17 cellular contexts compared by ENCODE assay signal in genomic region chr2:99864561-99865216, GRCh38.
DNase-seq lines count a peak whose midpoint lies in the region; ATAC-seq and TF ChIP-seq lines count a peak whose summit lies in the region.
"Had no signal": no experiment of that assay in that cellular context is flagged by ENCODE, and none has a peak within 500 bp of the region (broad histone marks: within the 10 kb centered on the region; RNA-seq: fewer than 3 reads in every experiment).

No MANE protein-coding gene starts in this region.

- TF ChIP-seq CTCF in MCF 10A (IDR thresholded peaks at IDR 0.05; ENCODE audit: unreplicated experiment) (no peak), mammary epithelial cell (conservative IDR thresholded peaks at IDR 0.05 in 1 of 2, IDR thresholded peaks at IDR 0.05 in 1 of 2; ENCODE audit: extremely low read depth in 1 of 2, insufficient read depth in 1 of 2, low read depth in 1 of 2, low read length in 2 of 2) (no peak), activated B cell treated with CpG ODN at 0.5 μM for 24 hours (IDR thresholded peaks at IDR 0.05) (no peak), upper lobe of right lung (IDR thresholded peaks at IDR 0.05) (no peak)

- no peak overlapping the region for H2BK5ac ChIP-seq in trophoblast cell (ENCODE audit: low read depth, low read length, poor library complexity)

- intact Hi-C loops in MCF 10A (cut with micrococcal nuclease) (no loop called here), mammary epithelial cell (cut with micrococcal nuclease) (no loop called here), activated B cell treated with CpG ODN at 0.5 μM for 24 hours (cut with micrococcal nuclease) (loop anchor here (10.0 kb wide), 1 partner anchor 380 kb away; no protein-coding TSS in a partner anchor), left cardiac atrium (cut with DNase I) (no loop called here), upper lobe of right lung (cut with DNase I) (no loop called here)

- no peaks in the 10 kb centered on the region for H3K79me2 ChIP-seq in mammary epithelial cell (ENCODE audit: insufficient read depth, low read length)
- no peaks in the 10 kb centered on the region for H3K79me2 ChIP-seq in trophoblast cell (ENCODE audit: control insufficient read depth, insufficient read depth, low read length, poor library complexity)

- no peaks in the 10 kb centered on the region for H3K9me3 Mint-ChIP-seq in MCF 10A (ENCODE audit: unreplicated experiment)
- H3K9me3 Mint-ChIP-seq in activated B cell treated with CpG ODN at 0.5 μM for 24 hours: no peaks in the 10 kb centered on the region
- peaks cover 0 to 7% of the 10 kb centered on the region in 2 donors for H3K9me3 Mint-ChIP-seq in activated naive CD4-positive, alpha-beta T cell treated with anti-CD3 and anti-CD28 coated beads, Interleukin-2, amount 50 U/mL, for 72 hours
- H3K9me3 Mint-ChIP-seq: activated naive CD8-positive, alpha-beta T cell treated with anti-CD3 and anti-CD28 coated beads, Interleukin-2, amount 50 U/mL, for 24 hours; T-helper 2 cell treated with Interferon-gamma antibody and Interleukin-4, amounts not matched to agents 5 μg/mL and 100 μg/mL, for 36 hours had no signal

- no peak overlapping the region for H4K12ac ChIP-seq in trophoblast cell (ENCODE audit: low read depth, low read length)

- H3K18ac ChIP-seq in trophoblast cell (ENCODE audit: low read length): no peak overlapping the region

- WGBS in mammary epithelial cell (ENCODE audit: low coverage, missing lambda C conversion rate): 38% methylated on average over 6 of the region's 6 CpGs
- WGBS in trophoblast cell (ENCODE audit: extremely low coverage, insufficient coverage, insufficient read length): no CpG with 5 or more reads among the region's 6 CpGs

- H3K14ac ChIP-seq in trophoblast cell (ENCODE audit: low read length): no peak overlapping the region

- no peak overlapping the region for H3K4ac ChIP-seq in trophoblast cell (ENCODE audit: low read depth, low read length)

- no peaks in the 10 kb centered on the region for H3K79me1 ChIP-seq in trophoblast cell (ENCODE audit: low read length)

- in situ Hi-C loops in mammary epithelial cell (cut with MboI; ENCODE audit: low sequenced_read_pairs in 2 of 2): no loop called here

- no peak overlapping the region for H3K27ac Mint-ChIP-seq in MCF 10A (ENCODE audit: low read depth, unreplicated experiment)
- H3K27ac Mint-ChIP-seq in activated B cell treated with CpG ODN at 0.5 μM for 24 hours: peak overlapping the region; percentile 8
- no peak overlapping the region for H3K27ac Mint-ChIP-seq in activated naive CD4-positive, alpha-beta T cell treated with anti-CD3 and anti-CD28 coated beads, Interleukin-2, amount 50 U/mL, for 72 hours
- H3K27ac Mint-ChIP-seq: activated naive CD8-positive, alpha-beta T cell treated with anti-CD3 and anti-CD28 coated beads, Interleukin-2, amount 50 U/mL, for 24 hours; T-helper 2 cell treated with Interferon-gamma antibody and Interleukin-4, amounts not matched to agents 5 μg/mL and 100 μg/mL, for 36 hours had no signal

- no peak overlapping the region for H2AK5ac ChIP-seq in trophoblast cell (ENCODE audit: low read length)

- H3K27me3 ChIP-seq in mammary epithelial cell (ENCODE audit: insufficient read depth, low read length): peaks cover 3% of the 10 kb centered on the region
- H3K27me3 ChIP-seq in upper lobe of right lung: no peaks in the 10 kb centered on the region
- no peaks in the 10 kb centered on the region for H3K27me3 ChIP-seq in trophoblast cell (ENCODE audit: insufficient read depth, low read length)
- H3K27me3 ChIP-seq: tibial artery had no signal

- dilution Hi-C loops in mammary epithelial cell (cut with HindIII; ENCODE audit: low sequenced_read_pairs): no loop called here

- H3K27me3 Mint-ChIP-seq in MCF 10A (ENCODE audit: insufficient read depth, unreplicated experiment) (no peaks in the 10 kb centered on the region), activated B cell treated with CpG ODN at 0.5 μM for 24 hours (no peaks in the 10 kb centered on the region)
- H3K27me3 Mint-ChIP-seq: activated naive CD8-positive, alpha-beta T cell treated with anti-CD3 and anti-CD28 coated beads, Interleukin-2, amount 50 U/mL, for 24 hours had no signal

- H3K4me2 ChIP-seq in mammary epithelial cell (ENCODE audit: insufficient read depth, low read depth, low read length): no peak overlapping the region
- H3K4me2 ChIP-seq in trophoblast cell (ENCODE audit: low read length): no peak overlapping the region
- H3K4me2 ChIP-seq: PC-9 had no signal

- POLR2A ChIA-PET in MCF 10A (lab: Yijun Ruan, JAX) (no interaction called here), activated B cell treated with CpG ODN at 0.5 μM for 24 hours (lab: Charles Lee) (interaction anchor here (1.4 kb wide), 1 partner anchor 9 kb away, joined by 3 read pairs; no protein-coding TSS in a partner anchor)

- H3K4me1 Mint-ChIP-seq in MCF 10A (ENCODE audit: insufficient read depth, unreplicated experiment) (peaks cover 26% of the 10 kb centered on the region), activated B cell treated with CpG ODN at 0.5 μM for 24 hours (peaks cover 84% of the 10 kb centered on the region)

- DNase-seq in MCF 10A (ENCODE audit: unreplicated experiment): peak; percentile 28
- no peak for DNase-seq in mammary epithelial cell
- no peak for DNase-seq in activated B cell treated with CpG ODN at 0.5 μM for 24 hours
- DNase-seq in left cardiac atrium: peak; percentile 21
- DNase-seq in upper lobe of right lung: no peak
- DNase-seq in trophoblast cell: no peak
- DNase-seq in activated naive CD4-positive, alpha-beta T cell treated with anti-CD3 and anti-CD28 coated beads, Interleukin-2, amount 50 U/mL, for 72 hours (ENCODE audit: low spot score in 2 of 2): no peak
- DNase-seq: ACHN; activated naive CD8-positive, alpha-beta T cell treated with anti-CD3 and anti-CD28 coated beads, Interleukin-2, amount 50 U/mL, for 24 hours; effector CD8-positive, alpha-beta T cell; GF-D8; NCI-H2227 treated with DMSO at 0.1 percent for 48 hours; PC-9 had no signal

- ATAC-seq in activated B cell treated with CpG ODN at 0.5 μM for 24 hours (ENCODE audit: low read depth) (no peak), left cardiac atrium (peak; percentile 80 to 81), upper lobe of right lung (peak; percentile 67), GM19452 (IDR thresholded peaks at IDR 0.05; ENCODE audit: unreplicated experiment) (no peak)
- ATAC-seq in activated naive CD4-positive, alpha-beta T cell treated with anti-CD3 and anti-CD28 coated beads, Interleukin-2, amount 50 U/mL, for 72 hours: no peak
- ATAC-seq: activated naive CD8-positive, alpha-beta T cell treated with anti-CD3 and anti-CD28 coated beads, Interleukin-2, amount 50 U/mL, for 24 hours had no signal

- no peaks in the 10 kb centered on the region for H3K36me3 Mint-ChIP-seq in MCF 10A (ENCODE audit: insufficient read depth, unreplicated experiment)
- H3K36me3 Mint-ChIP-seq in activated B cell treated with CpG ODN at 0.5 μM for 24 hours (ENCODE audit: low read depth): peaks cover 42% of the 10 kb centered on the region
- no peaks in the 10 kb centered on the region for H3K36me3 Mint-ChIP-seq in activated naive CD4-positive, alpha-beta T cell treated with anti-CD3 and anti-CD28 coated beads, Interleukin-2, amount 50 U/mL, for 72 hours

- H3K4me3 Mint-ChIP-seq in MCF 10A (ENCODE audit: unreplicated experiment) (no peak overlapping the region), activated B cell treated with CpG ODN at 0.5 μM for 24 hours (no peak overlapping the region)
- H3K4me3 Mint-ChIP-seq: activated naive CD8-positive, alpha-beta T cell treated with anti-CD3 and anti-CD28 coated beads, Interleukin-2, amount 50 U/mL, for 24 hours; T-helper 2 cell treated with Interferon-gamma antibody and Interleukin-4, amounts not matched to agents 5 μg/mL and 100 μg/mL, for 36 hours had no signal

- no peaks in the 10 kb centered on the region for H3K36me3 ChIP-seq in mammary epithelial cell (ENCODE audit: insufficient read depth, low read length)
- no peaks in the 10 kb centered on the region for H3K36me3 ChIP-seq in upper lobe of right lung
- no peaks in the 10 kb centered on the region for H3K36me3 ChIP-seq in trophoblast cell (ENCODE audit: control insufficient read depth in 1 of 2, insufficient read depth in 2 of 2, low read length in 2 of 2)
- H3K36me3 ChIP-seq: tibial artery had no signal

- BruUV-seq in MCF 10A (replicated peaks; lab: Mats Ljungman, UMichigan): no TSS peak
- no TSS peak for BruUV-seq in mammary epithelial cell (replicated peaks; lab: Mats Ljungman, UMichigan)

- no peak overlapping the region for H4K91ac ChIP-seq in trophoblast cell (ENCODE audit: low read depth, low read length)

- no peak overlapping the region for H2BK120ac ChIP-seq in trophoblast cell (ENCODE audit: insufficient read depth, low read length, poor library complexity)

- H3K23ac ChIP-seq in trophoblast cell (ENCODE audit: low read length): no peak overlapping the region

- H2BK12ac ChIP-seq in trophoblast cell (ENCODE audit: low read length): no peak overlapping the region

- no peak overlapping the region for H3K4me3 ChIP-seq in mammary epithelial cell (replicated peaks in 1 of 3; ENCODE audit: insufficient read depth in 1 of 3, low read depth in 2 of 3, low read length in 3 of 3)
- H3K4me3 ChIP-seq in upper lobe of right lung: no peak overlapping the region
- no peak overlapping the region for H3K4me3 ChIP-seq in trophoblast cell (ENCODE audit: low read depth, low read length)
- H3K4me3 ChIP-seq: PC-9, skin epidermis, tibial artery had no signal

- no peak overlapping the region for H3K9ac ChIP-seq in mammary epithelial cell (ENCODE audit: insufficient read depth, low read length)
- H3K9ac ChIP-seq in trophoblast cell (ENCODE audit: low read length): no peak overlapping the region

- no peak overlapping the region for H2AFZ ChIP-seq in mammary epithelial cell (ENCODE audit: low read depth, low read length)
- no peak overlapping the region for H2AFZ ChIP-seq in trophoblast cell (ENCODE audit: insufficient read depth, low read length, poor library complexity)
- H2AFZ ChIP-seq: PC-9 had no signal

- CTCF ChIA-PET in MCF 10A (lab: Yijun Ruan, JAX): interaction anchor here (1.5 kb wide), 1 partner anchor 45 kb away, joined by 5 read pairs; no protein-coding TSS in a partner anchor
- CTCF ChIA-PET in mammary epithelial cell (lab: Charles Lee; ENCODE audit: low non-redundant PET): no interaction called here
- CTCF ChIA-PET in activated B cell treated with CpG ODN at 0.5 μM for 24 hours (lab: Charles Lee): no interaction called here

- no peak overlapping the region for H4K8ac ChIP-seq in trophoblast cell (ENCODE audit: low read depth, low read length)

- H3K9me3 ChIP-seq in mammary epithelial cell (replicated peaks; ENCODE audit: insufficient read depth, low read length): no peaks in the 10 kb centered on the region
- H3K9me3 ChIP-seq in upper lobe of right lung: no peaks in the 10 kb centered on the region
- no peaks in the 10 kb centered on the region for H3K9me3 ChIP-seq in trophoblast cell (ENCODE audit: insufficient read depth, low read depth, low read length)
- H3K9me3 ChIP-seq: tibial artery had no signal

- H3K27ac ChIP-seq in mammary epithelial cell (ENCODE audit: insufficient read depth, low read depth, low read length) (no peak overlapping the region), upper lobe of right lung (no peak overlapping the region), trophoblast cell (ENCODE audit: low read depth, low read length) (no peak overlapping the region)
- H3K27ac ChIP-seq: PC-9, skin epidermis, tibial artery had no signal

- H3K4me1 ChIP-seq in mammary epithelial cell (ENCODE audit: insufficient read depth, low read length) (no peaks in the 10 kb centered on the region), upper lobe of right lung (peaks cover 11% of the 10 kb centered on the region), trophoblast cell (ENCODE audit: control insufficient read depth in 1 of 2, insufficient read depth in 2 of 2, low read length in 2 of 2) (peaks cover 8 to 10% of the 10 kb centered on the region in 2 experiments)

- no peaks in the 10 kb centered on the region for H4K20me1 ChIP-seq in mammary epithelial cell (ENCODE audit: insufficient read depth, low read length)

Comparison
In these comparisons a context has a peak if more than half of its experiments do, and no peak if none do; other contexts are left out.
1. DNase-seq: peak in MCF 10A (single experiment) and left cardiac atrium (single experiment); none in mammary epithelial cell (single experiment), activated B cell treated with CpG ODN at 0.5 μM for 24 hours (single experiment), upper lobe of right lung (single experiment), trophoblast cell (0 of 2) and activated naive CD4-positive, alpha-beta T cell treated with anti-CD3 and anti-CD28 coated beads, Interleukin-2, amount 50 U/mL, for 72 hours (0 of 2).
2. ATAC-seq: peak in left cardiac atrium (2 of 2) and upper lobe of right lung (single experiment); none in activated B cell treated with CpG ODN at 0.5 μM for 24 hours (single experiment), GM19452 (single experiment) and activated naive CD4-positive, alpha-beta T cell treated with anti-CD3 and anti-CD28 coated beads, Interleukin-2, amount 50 U/mL, for 72 hours (0 of 2).